Comparison of ENCODE assay signal across 1 cellular context in genomic region chr19:58518261-58519086, GRCh38.
A peak's percentile ranks its signal among the peaks of the same experiment; 100 is the strongest.
TF ChIP-seq lines count a peak whose summit lies in the region.

No MANE protein-coding gene starts in this region.

TF ChIP-seq in HepG2, 621 proteins besides CTCF, POLR2A, EP300 and RAD21:
- TF ChIP-seq ZFP82 (CRISPR knock-in tag; IDR thresholded peaks at IDR 0.05; ENCODE audit: borderline replicate concordance) (no peak), SP4 (CRISPR knock-in tag; IDR thresholded peaks at IDR 0.05) (0 out of 2 replicates have a peak, but pooled peaks have one; percentile 48), RAD51 (IDR thresholded peaks at IDR 0.05; ENCODE audit: borderline replicate concordance) (no peak), NR1H2 (CRISPR knock-in tag; IDR thresholded peaks at IDR 0.05; ENCODE audit: borderline replicate concordance, low read depth) (no peak), CBX1 (IDR thresholded peaks at IDR 0.05; ENCODE audit: low read depth) (no peak), DRAP1 (CRISPR knock-in tag; IDR thresholded peaks at IDR 0.05) (no peak), ZNF576 (CRISPR knock-in tag; IDR thresholded peaks at IDR 0.05) (no peak), ZXDC (CRISPR knock-in tag; IDR thresholded peaks at IDR 0.05) (0 out of 2 replicates have a peak, but pooled peaks have one; percentile 38), SRF (IDR thresholded peaks at IDR 0.05; ENCODE audit: low read depth, low read length) (no peak), ZNF263 (CRISPR knock-in tag; IDR thresholded peaks at IDR 0.05) (0 out of 2 replicates have a peak, but pooled peaks have one; percentile 22), ZNF780A (CRISPR knock-in tag; IDR thresholded peaks at IDR 0.05) (0 out of 2 replicates have a peak, but pooled peaks have one; percentile 11), THAP8 (CRISPR knock-in tag; IDR thresholded peaks at IDR 0.05; ENCODE audit: borderline replicate concordance) (0 out of 2 replicates have a peak, but pooled peaks have one; percentile 4), ZBTB20 (CRISPR knock-in tag; IDR thresholded peaks at IDR 0.05; ENCODE audit: borderline replicate concordance, low read depth) (0 out of 2 replicates have a peak, but pooled peaks have one; percentile 14), ETS1 (CRISPR knock-in tag; IDR thresholded peaks at IDR 0.05) (no peak), ARNT (IDR thresholded peaks at IDR 0.05) (no peak), SATB2 (CRISPR knock-in tag; IDR thresholded peaks at IDR 0.05) (no peak), NAIF1 (CRISPR knock-in tag; IDR thresholded peaks at IDR 0.05; ENCODE audit: borderline replicate concordance) (no peak), ZNF589 (CRISPR knock-in tag; conservative IDR thresholded peaks at IDR 0.05) (no peak), ELF3 (CRISPR knock-in tag; IDR thresholded peaks at IDR 0.05) (no peak), ZBTB49 (CRISPR knock-in tag; IDR thresholded peaks at IDR 0.05; ENCODE audit: borderline replicate concordance) (no peak), CREM (IDR thresholded peaks at IDR 0.05) (0 out of 2 replicates have a peak, but pooled peaks have one; percentile 30), CREM (CRISPR knock-in tag; IDR thresholded peaks at IDR 0.05) (no peak), ZBTB10 (CRISPR knock-in tag; IDR thresholded peaks at IDR 0.05; ENCODE audit: borderline replicate concordance) (no peak), NFKB2 (CRISPR knock-in tag; IDR thresholded peaks at IDR 0.05; ENCODE audit: borderline replicate concordance) (no peak; the same call in none of the 2 replicates), UBTF (CRISPR knock-in tag; IDR thresholded peaks at IDR 0.05) (no peak), BRF2 (CRISPR knock-in tag; IDR thresholded peaks at IDR 0.05) (0 out of 2 replicates have a peak, but pooled peaks have one; percentile 3), HNRNPK (IDR thresholded peaks at IDR 0.05; ENCODE audit: low read depth, low read length, poor library complexity, severe bottlenecking) (no peak), AKNA (CRISPR knock-in tag; IDR thresholded peaks at IDR 0.05; ENCODE audit: borderline replicate concordance) (no peak), NCOA2 (CRISPR knock-in tag; IDR thresholded peaks at IDR 0.05) (no peak), ZBTB7A (CRISPR knock-in tag; IDR thresholded peaks at IDR 0.05) (peak; percentile 62; the same call in 1 of the 2 replicates), GZF1 (CRISPR knock-in tag; IDR thresholded peaks at IDR 0.05) (no peak), ZNF615 (CRISPR knock-in tag; IDR thresholded peaks at IDR 0.05; ENCODE audit: borderline replicate concordance) (0 out of 2 replicates have a peak, but pooled peaks have one; percentile 68), ZNF484 (CRISPR knock-in tag; IDR thresholded peaks at IDR 0.05; ENCODE audit: borderline replicate concordance, low read depth) (no peak), PRDM4 (CRISPR knock-in tag; IDR thresholded peaks at IDR 0.05; ENCODE audit: borderline replicate concordance) (no peak)
TF ChIP-seq in HepG2: peak in this region for 10.
